In the genomic region with DNA sequence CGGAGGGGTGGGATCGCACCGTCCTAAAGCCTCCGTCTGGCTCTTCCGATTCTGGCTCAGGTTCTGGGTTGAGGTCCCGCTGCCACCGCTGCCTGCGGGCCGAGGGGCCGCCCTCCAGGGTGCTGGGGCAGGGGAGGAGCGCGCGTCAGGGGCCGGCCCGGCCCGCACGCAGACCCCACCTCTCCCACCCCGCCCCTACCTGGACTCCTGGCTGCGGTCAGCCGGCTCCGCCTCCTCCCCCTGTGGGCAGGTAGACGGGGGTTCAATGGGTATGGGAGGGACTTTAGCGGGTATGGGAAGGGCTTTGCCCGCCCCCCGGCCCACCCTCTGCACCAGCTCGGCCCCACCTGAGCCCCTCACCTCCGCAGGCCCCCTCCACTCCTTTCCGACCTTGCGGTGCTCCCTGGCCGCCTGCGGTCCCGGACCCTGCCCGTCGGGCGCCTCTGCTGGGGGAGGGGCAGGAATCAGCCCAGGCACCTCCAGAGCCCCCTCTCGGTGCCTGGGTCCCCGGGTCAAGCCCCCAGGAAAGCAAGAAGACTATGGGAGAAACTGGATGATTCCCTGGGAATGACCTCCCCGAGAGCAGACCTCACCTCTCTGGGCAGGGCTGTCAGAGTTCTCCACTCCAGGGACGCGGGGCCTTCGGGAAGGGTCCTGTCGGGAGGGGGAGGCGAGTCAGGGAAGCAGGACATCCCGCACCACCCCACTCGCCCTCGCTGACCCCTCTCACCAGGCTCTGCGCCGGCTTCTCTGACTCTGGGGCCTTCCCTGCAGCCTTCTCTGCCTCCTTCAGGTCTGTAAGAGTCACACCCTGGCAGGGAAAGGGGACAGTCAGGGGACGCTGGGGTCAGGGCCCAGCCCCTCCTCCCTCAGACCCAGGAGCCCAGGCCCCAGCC, we compare ENCODE assay signal across 20 cellular contexts. TPM values are rescaled to one million over a fixed set of nuclear protein-coding genes. Genes with fewer than 3 reads are reported as not detected.
DNase-seq lines count a peak whose midpoint lies in the region; ATAC-seq and TF ChIP-seq lines count a peak whose summit lies in the region.
"Had no signal": no experiment of that assay in that cellular context is flagged by ENCODE, and none has a peak within 500 bp of the region (broad histone marks: within the 10 kb centered on the region; RNA-seq: fewer than 3 reads in every experiment).

No MANE protein-coding gene starts in this region.

- H3K4me3 ChIP-seq in H7 (ENCODE audit: insufficient read depth, low read depth, low read length) = peak overlapping the region; percentile 58
- H3K4me3 ChIP-seq in iPS-11a (ENCODE audit: low read depth, low read length) = peak overlapping the region; percentile 38
- no peak overlapping the region for H3K4me3 ChIP-seq in upper lobe of right lung
- H3K4me3 ChIP-seq: MG63, SK-N-MC had no signal

- H3K9me3 Mint-ChIP-seq in WTC11 = no peaks in the 10 kb centered on the region
- H3K9me3 Mint-ChIP-seq in nephron progenitor cell = no peaks in the 10 kb centered on the region
- H3K9me3 Mint-ChIP-seq in Calu3 (ENCODE audit: low read depth, unreplicated experiment) = no peaks in the 10 kb centered on the region

- peak; percentile 42 for ATAC-seq in WTC11
- ATAC-seq in upper lobe of right lung = no peak
- ATAC-seq: HepG2, Right ventricle myocardium inferior had no signal

- BruUV-seq in Calu3 (replicated peaks; lab: Mats Ljungman, UMichigan) = no TSS peak

- no peaks in the 10 kb centered on the region for H3K9me3 ChIP-seq in upper lobe of right lung
- H3K9me3 ChIP-seq: MG63 had no signal

- H3K27me3 ChIP-seq in H7 (ENCODE audit: control insufficient read depth, insufficient read depth, low read length) = peaks cover 7% of the 10 kb centered on the region; the same call in 1 of the 2 replicates
- H3K27me3 ChIP-seq in upper lobe of right lung = no peaks in the 10 kb centered on the region
- H3K27me3 ChIP-seq: MG63 had no signal

- peak; percentile 97 for DNase-seq in H7
- peak; percentile 78 for DNase-seq in WTC11 (ENCODE audit: low spot score)
- peak; percentile 26 for DNase-seq in nephron progenitor cell
- DNase-seq in DMS114 treated with DMSO at 0.1 percent for 48 hours (lab: John Stamatoyannopoulos, UW; ENCODE audit: unreplicated experiment) = no peak
- DNase-seq in DMS53 treated with DMSO at 0.1 percent for 48 hours (lab: John Stamatoyannopoulos, UW; ENCODE audit: unreplicated experiment) = no peak
- no peak for DNase-seq in upper lobe of right lung
- no peak for DNase-seq in Calu3
- DNase-seq: C1 segment of cervical spinal cord, DMS153, EL, MG63, NCI-H1092 treated with DMSO at 0.1 percent for 48 hours, NCI-H2081 treated with DMSO at 0.1 percent for 48 hours, NCI-H510A, NCI-H82 had no signal

- H3K4me1 ChIP-seq in upper lobe of right lung = peaks cover 8% of the 10 kb centered on the region

- POLR2A ChIA-PET in WTC11 (lab: Charles Lee) = no interaction called here

- TF ChIP-seq CTCF in WTC11 (IDR thresholded peaks at IDR 0.05) (no peak), nephron progenitor cell (IDR thresholded peaks at IDR 0.05) (no peak), upper lobe of right lung (IDR thresholded peaks at IDR 0.05) (no peak), Calu3 (IDR thresholded peaks at IDR 0.05; ENCODE audit: unreplicated experiment) (no peak)

- H3K36me3 Mint-ChIP-seq in WTC11 (peaks cover 15% of the 10 kb centered on the region), nephron progenitor cell (ENCODE audit: low read depth) (peaks cover 4% of the 10 kb centered on the region), Calu3 (ENCODE audit: insufficient read depth, unreplicated experiment) (peaks cover 47% of the 10 kb centered on the region)

- CTCF ChIA-PET in WTC11 (lab: Charles Lee) = interaction anchor here (0.7 to 1.4 kb wide), 2 partner anchors 68 to 74 kb away, joined by 3 to 4 read pairs; a partner anchor contains a TSS
- CTCF ChIA-PET in Calu3 (lab: Charles Lee) = no interaction called here

- H3K4me3 Mint-ChIP-seq in WTC11 (peak overlapping the region; percentile 58), nephron progenitor cell (no peak overlapping the region), Calu3 (ENCODE audit: low read depth, unreplicated experiment) (no peak overlapping the region)

- H3K27ac Mint-ChIP-seq in WTC11 (no peak overlapping the region), nephron progenitor cell (no peak overlapping the region), Calu3 (ENCODE audit: unreplicated experiment) (no peak overlapping the region)

- no peaks in the 10 kb centered on the region; the same call in 1 of the 2 replicates for H3K36me3 ChIP-seq in H7 (replicated peaks; ENCODE audit: control insufficient read depth, insufficient read depth, low read length)
- peaks cover 38% of the 10 kb centered on the region for H3K36me3 ChIP-seq in upper lobe of right lung

- intact Hi-C loops in upper lobe of right lung (cut with DNase I) (no loop called here), Calu3 (cut with micrococcal nuclease; ENCODE audit: unreplicated experiment) (no loop called here)

- no peak overlapping the region for H3K27ac ChIP-seq in upper lobe of right lung
- H3K27ac ChIP-seq: SK-N-MC had no signal

- H3K4me1 Mint-ChIP-seq in WTC11 = peaks cover 29% of the 10 kb centered on the region
- peaks cover 33% of the 10 kb centered on the region for H3K4me1 Mint-ChIP-seq in nephron progenitor cell
- H3K4me1 Mint-ChIP-seq in Calu3 (ENCODE audit: low read depth, unreplicated experiment) = no peaks in the 10 kb centered on the region

- H3K27me3 Mint-ChIP-seq in WTC11 (ENCODE audit: low read depth) (peaks cover 8% of the 10 kb centered on the region), nephron progenitor cell (ENCODE audit: low read depth, poor library complexity) (peaks cover 6% of the 10 kb centered on the region), Calu3 (ENCODE audit: unreplicated experiment) (no peaks in the 10 kb centered on the region)

TF ChIP-seq in WTC11, 78 proteins besides CTCF, POLR2A, EP300 and RAD21 (continues in another document):
- TF ChIP-seq, protein P1, sequence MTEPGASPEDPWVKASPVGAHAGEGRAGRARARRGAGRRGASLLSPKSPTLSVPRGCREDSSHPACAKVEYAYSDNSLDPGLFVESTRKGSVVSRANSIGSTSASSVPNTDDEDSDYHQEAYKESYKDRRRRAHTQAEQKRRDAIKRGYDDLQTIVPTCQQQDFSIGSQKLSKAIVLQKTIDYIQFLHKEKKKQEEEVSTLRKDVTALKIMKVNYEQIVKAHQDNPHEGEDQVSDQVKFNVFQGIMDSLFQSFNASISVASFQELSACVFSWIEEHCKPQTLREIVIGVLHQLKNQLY (CRISPR knock-in tag; IDR thresholded peaks at IDR 0.05) = no peak
- 0 out of 2 replicates have a peak, but pooled peaks have one; percentile 15 for TF ChIP-seq CBFB (CRISPR knock-in tag; IDR thresholded peaks at IDR 0.05; ENCODE audit: low read depth)
- TF ChIP-seq, protein P2, sequence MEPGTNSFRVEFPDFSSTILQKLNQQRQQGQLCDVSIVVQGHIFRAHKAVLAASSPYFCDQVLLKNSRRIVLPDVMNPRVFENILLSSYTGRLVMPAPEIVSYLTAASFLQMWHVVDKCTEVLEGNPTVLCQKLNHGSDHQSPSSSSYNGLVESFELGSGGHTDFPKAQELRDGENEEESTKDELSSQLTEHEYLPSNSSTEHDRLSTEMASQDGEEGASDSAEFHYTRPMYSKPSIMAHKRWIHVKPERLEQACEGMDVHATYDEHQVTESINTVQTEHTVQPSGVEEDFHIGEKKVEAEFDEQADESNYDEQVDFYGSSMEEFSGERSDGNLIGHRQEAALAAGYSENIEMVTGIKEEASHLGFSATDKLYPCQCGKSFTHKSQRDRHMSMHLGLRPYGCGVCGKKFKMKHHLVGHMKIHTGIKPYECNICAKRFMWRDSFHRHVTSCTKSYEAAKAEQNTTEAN (CRISPR knock-in tag; IDR thresholded peaks at IDR 0.05) = no peak
- TF ChIP-seq IRF2 (CRISPR knock-in tag; IDR thresholded peaks at IDR 0.05; ENCODE audit: borderline replicate concordance, low read depth) = no peak
- TF ChIP-seq, protein P3, sequence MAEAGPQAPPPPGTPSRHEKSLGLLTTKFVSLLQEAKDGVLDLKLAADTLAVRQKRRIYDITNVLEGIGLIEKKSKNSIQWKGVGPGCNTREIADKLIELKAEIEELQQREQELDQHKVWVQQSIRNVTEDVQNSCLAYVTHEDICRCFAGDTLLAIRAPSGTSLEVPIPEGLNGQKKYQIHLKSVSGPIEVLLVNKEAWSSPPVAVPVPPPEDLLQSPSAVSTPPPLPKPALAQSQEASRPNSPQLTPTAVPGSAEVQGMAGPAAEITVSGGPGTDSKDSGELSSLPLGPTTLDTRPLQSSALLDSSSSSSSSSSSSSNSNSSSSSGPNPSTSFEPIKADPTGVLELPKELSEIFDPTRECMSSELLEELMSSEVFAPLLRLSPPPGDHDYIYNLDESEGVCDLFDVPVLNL (CRISPR knock-in tag; IDR thresholded peaks at IDR 0.05; ENCODE audit: borderline replicate concordance, low read depth) = no peak
- TF ChIP-seq, protein P4, sequence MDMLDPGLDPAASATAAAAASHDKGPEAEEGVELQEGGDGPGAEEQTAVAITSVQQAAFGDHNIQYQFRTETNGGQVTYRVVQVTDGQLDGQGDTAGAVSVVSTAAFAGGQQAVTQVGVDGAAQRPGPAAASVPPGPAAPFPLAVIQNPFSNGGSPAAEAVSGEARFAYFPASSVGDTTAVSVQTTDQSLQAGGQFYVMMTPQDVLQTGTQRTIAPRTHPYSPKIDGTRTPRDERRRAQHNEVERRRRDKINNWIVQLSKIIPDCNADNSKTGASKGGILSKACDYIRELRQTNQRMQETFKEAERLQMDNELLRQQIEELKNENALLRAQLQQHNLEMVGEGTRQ (CRISPR knock-in tag; IDR thresholded peaks at IDR 0.05) = peak; percentile 32; the same call in 1 of the 2 replicates

RNA-seq across cellular contexts. Expression of a gene that starts 17.0 kb away (rescaled TPM):
- total RNA-seq in H7 (2014; rRNA removed; shearing (Covaris generic)) = 20.0 and 22.9 TPM in 2 replicates
- total RNA-seq in WTC11 (2021) (38.9 to 43.8 TPM (median 42.8 TPM) in 3 replicates), upper lobe of right lung (35.6 TPM), Calu3 (2022) (97.3 and 147 TPM in 2 replicates)

RNA-seq across cellular contexts. Expression of a gene that starts 24.8 kb away (rescaled TPM):
- 57.5 and 66.4 TPM in 2 replicates for total RNA-seq in H7 (2014; rRNA removed; shearing (Covaris generic))
- total RNA-seq in WTC11 (2021) (88.4 to 99.3 TPM (median 92.3 TPM) in 3 replicates), upper lobe of right lung (120 TPM), Calu3 (2022) (140 and 151 TPM in 2 replicates)

RNA-seq across cellular contexts. Expression of a gene that starts 29.7 kb away (rescaled TPM):
- 21.2 and 24.4 TPM in 2 replicates for total RNA-seq in H7 (2014; rRNA removed; shearing (Covaris generic))
- total RNA-seq in WTC11 (2021) (35.3 to 39.5 TPM (median 38.4 TPM) in 3 replicates), upper lobe of right lung (30.0 TPM), Calu3 (2022) (50.1 and 54.5 TPM in 2 replicates)

RNA-seq across cellular contexts. Expression of a gene that starts 54.6 kb away (rescaled TPM):
- total RNA-seq in H7 (2014; rRNA removed; shearing (Covaris generic)) = not detected in 2 replicates
- 0.41 to 1.1 TPM (median 0.61 TPM) in 3 replicates for total RNA-seq in WTC11 (2021)
- 0.32 TPM for total RNA-seq in upper lobe of right lung
- total RNA-seq in Calu3 (2022) = 1.3 and 1.9 TPM in 2 replicates
- total RNA-seq: A673, HepG2 had no signal

RNA-seq across cellular contexts. Expression of a gene that starts 56.3 kb away (rescaled TPM):
- 33.8 and 44.8 TPM in 2 replicates for total RNA-seq in H7 (2014; rRNA removed; shearing (Covaris generic))
- total RNA-seq in WTC11 (2021) (50.6 to 127 TPM (median 108 TPM) in 3 replicates), upper lobe of right lung (1.2 TPM), Calu3 (2022) (48.8 and 53.7 TPM in 2 replicates)

Comparison
In these comparisons a context has a peak if more than half of its experiments do, and no peak if none do; other contexts are left out.
1. DNase-seq: peak in H7 (single experiment), WTC11 (single experiment) and nephron progenitor cell (single experiment); none in DMS114 treated with DMSO at 0.1 percent for 48 hours (single experiment), DMS53 treated with DMSO at 0.1 percent for 48 hours (single experiment), upper lobe of right lung (single experiment) and Calu3 (single experiment).